Comparison of ENCODE assay signal across 28 cellular contexts in the genomic region with DNA sequence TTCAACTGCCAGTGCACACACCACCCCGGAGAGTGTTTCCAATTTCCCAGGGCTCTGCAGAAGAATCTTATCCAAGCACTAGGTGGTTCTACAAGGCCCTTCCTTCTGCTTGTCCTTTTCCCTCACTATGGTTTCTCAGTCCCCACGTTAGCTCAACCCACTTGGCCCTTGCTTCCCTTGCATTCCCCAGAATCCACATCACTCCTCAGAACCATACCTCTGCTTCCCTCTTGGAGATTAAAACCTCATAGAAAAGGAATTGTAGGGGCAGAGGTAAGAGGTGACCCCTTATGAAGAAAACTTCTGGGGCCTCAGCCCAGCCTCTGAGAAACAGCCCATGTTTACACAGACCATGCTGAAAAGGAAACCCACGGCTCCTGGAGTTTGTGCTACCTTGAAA.
"Had no signal": no experiment of that assay in that cellular context is flagged by ENCODE, and none has a peak within 500 bp of the region (broad histone marks: within the 10 kb centered on the region; RNA-seq: fewer than 3 reads in every experiment).

No MANE protein-coding gene starts in this region.

- H3K79me2 ChIP-seq: parathyroid adenoma had no signal

- ATAC-seq: naive thymus-derived CD4-positive, alpha-beta T cell; natural killer cell; psoas muscle; right cardiac atrium; right lobe of liver; stimulated activated effector memory CD8-positive, alpha-beta T cell treated with anti-CD3 and anti-CD28 coated beads, Interleukin-12 subunit alpha, Interleukin-12 subunit beta, amount 100 ng/mL, for 72 hours; stimulated activated naive B cell treated with anti-CD40 and anti-IgM and Interleukin-4, amounts not matched to agents 10 μg/mL and 1 μg/mL and 100 μg/mL, for 72 hours had no signal

- H3K4me3 ChIP-seq: ovary, psoas muscle, right lobe of liver, sigmoid colon, stomach, thoracic aorta, thyroid gland, tibial nerve, upper lobe of left lung, vagina had no signal

- H3K9me3 Mint-ChIP-seq: natural killer cell; nephron; neural crest cell; stimulated activated effector memory CD8-positive, alpha-beta T cell treated with anti-CD3 and anti-CD28 coated beads, Interleukin-12 subunit alpha, Interleukin-12 subunit beta, amount 100 ng/mL, for 72 hours; stimulated activated naive B cell treated with anti-CD40 and anti-IgM and Interleukin-4, amounts not matched to agents 10 μg/mL and 1 μg/mL and 100 μg/mL, for 72 hours had no signal

- H3K9me3 ChIP-seq: ovary, psoas muscle, right lobe of liver, sigmoid colon, stomach, thoracic aorta, thyroid gland, tibial nerve, upper lobe of left lung, vagina had no signal

- H3K4me3 Mint-ChIP-seq: naive thymus-derived CD4-positive, alpha-beta T cell; natural killer cell; nephron; neural crest cell; stimulated activated effector memory CD8-positive, alpha-beta T cell treated with anti-CD3 and anti-CD28 coated beads, Interleukin-12 subunit alpha, Interleukin-12 subunit beta, amount 100 ng/mL, for 72 hours; stimulated activated naive B cell treated with anti-CD40 and anti-IgM and Interleukin-4, amounts not matched to agents 10 μg/mL and 1 μg/mL and 100 μg/mL, for 72 hours had no signal

- DNase-seq: naive thymus-derived CD4-positive, alpha-beta T cell; natural killer cell; occipital lobe; ovary; posterior cingulate gyrus; psoas muscle; right cardiac atrium; right lobe of liver; sigmoid colon; small intestine; stimulated activated CD4-positive, alpha-beta T cell treated with anti-CD3 and anti-CD28 coated beads, Interleukin-15, amount 100 ng/mL, for 24 hours; stimulated activated CD4-positive, alpha-beta T cell treated with anti-CD3 and anti-CD28 coated beads, Interleukin-2, amount 100 ng/mL, for 24 hours; stimulated activated CD4-positive, alpha-beta T cell treated with anti-CD3 and anti-CD28 coated beads, Interleukin-2, amount 100 ng/mL, for 48 hours; stimulated activated CD4-positive, alpha-beta T cell treated with anti-CD3 and anti-CD28 coated beads, Interleukin-4, amount 100 ng/mL, for 24 hours; stimulated activated naive B cell treated with anti-CD40 and anti-IgM and Interleukin-4, amounts not matched to agents 10 μg/mL and 1 μg/mL and 100 μg/mL, for 72 hours; stimulated activated naive CD4-positive, alpha-beta T cell treated with Interleukin-2 at 50 U/mL for 16 hours; stomach; thyroid gland; trophoblast cell; upper lobe of left lung had no signal

- H2AFZ ChIP-seq: parathyroid adenoma had no signal

- H3K27ac ChIP-seq: ovary, parathyroid adenoma, psoas muscle, right lobe of liver, sigmoid colon, stomach, thoracic aorta, thyroid gland, tibial nerve, upper lobe of left lung, vagina had no signal

- H3K27me3 Mint-ChIP-seq: naive thymus-derived CD4-positive, alpha-beta T cell; stimulated activated naive B cell treated with anti-CD40 and anti-IgM and Interleukin-4, amounts not matched to agents 10 μg/mL and 1 μg/mL and 100 μg/mL, for 72 hours had no signal

- H3K9ac ChIP-seq: parathyroid adenoma had no signal

- H3K27me3 ChIP-seq: ovary, right lobe of liver, sigmoid colon, stomach, thyroid gland, tibial nerve, upper lobe of left lung, vagina had no signal

- H3K36me3 ChIP-seq: ovary, right lobe of liver, sigmoid colon, stomach, thoracic aorta, thyroid gland, tibial nerve, upper lobe of left lung, vagina had no signal

- H3K36me3 Mint-ChIP-seq: natural killer cell; stimulated activated effector memory CD8-positive, alpha-beta T cell treated with anti-CD3 and anti-CD28 coated beads, Interleukin-12 subunit alpha, Interleukin-12 subunit beta, amount 100 ng/mL, for 72 hours; stimulated activated naive B cell treated with anti-CD40 and anti-IgM and Interleukin-4, amounts not matched to agents 10 μg/mL and 1 μg/mL and 100 μg/mL, for 72 hours had no signal

- H3K27ac Mint-ChIP-seq: naive thymus-derived CD4-positive, alpha-beta T cell; progenitor cell of endocrine pancreas; stimulated activated effector memory CD8-positive, alpha-beta T cell treated with anti-CD3 and anti-CD28 coated beads, Interleukin-12 subunit alpha, Interleukin-12 subunit beta, amount 100 ng/mL, for 72 hours; stimulated activated naive B cell treated with anti-CD40 and anti-IgM and Interleukin-4, amounts not matched to agents 10 μg/mL and 1 μg/mL and 100 μg/mL, for 72 hours had no signal

- H3K4me1 ChIP-seq: parathyroid adenoma, psoas muscle, right lobe of liver had no signal
